Comparison of ENCODE assay signal across 1 cellular context in genomic region chr12:122081108-122081696, GRCh38.
TF ChIP-seq lines count a peak whose summit lies in the region.

No MANE protein-coding gene starts in this region.

TF ChIP-seq in H1, 55 proteins besides CTCF, POLR2A, EP300 and RAD21 (continued from another document):
- TF ChIP-seq TEAD4 (IDR thresholded peaks at IDR 0.05; ENCODE audit: low read depth, low read length) (no peak), SIX5 (IDR thresholded peaks at IDR 0.05; ENCODE audit: low read depth, low read length) (no peak), TAF7 (optimal IDR thresholded peaks at IDR 0.05; ENCODE audit: borderline replicate concordance, low read depth, low read length) (no peak), EZH2 (IDR thresholded peaks at IDR 0.05; ENCODE audit: low read depth, low read length, severe bottlenecking) (no peak), GTF2F1 (IDR thresholded peaks at IDR 0.05; ENCODE audit: borderline replicate concordance, low read depth, low read length) (no peak), CHD1 (IDR thresholded peaks at IDR 0.05; ENCODE audit: low read depth, low read length) (no peak), KDM4A (IDR thresholded peaks at IDR 0.05; ENCODE audit: low read depth, low read length, severe bottlenecking) (no peak), MAFK (IDR thresholded peaks at IDR 0.05; ENCODE audit: low read depth, low read length) (no peak)
